ENCODE assay signal across 8 cellular contexts in the genomic region with DNA sequence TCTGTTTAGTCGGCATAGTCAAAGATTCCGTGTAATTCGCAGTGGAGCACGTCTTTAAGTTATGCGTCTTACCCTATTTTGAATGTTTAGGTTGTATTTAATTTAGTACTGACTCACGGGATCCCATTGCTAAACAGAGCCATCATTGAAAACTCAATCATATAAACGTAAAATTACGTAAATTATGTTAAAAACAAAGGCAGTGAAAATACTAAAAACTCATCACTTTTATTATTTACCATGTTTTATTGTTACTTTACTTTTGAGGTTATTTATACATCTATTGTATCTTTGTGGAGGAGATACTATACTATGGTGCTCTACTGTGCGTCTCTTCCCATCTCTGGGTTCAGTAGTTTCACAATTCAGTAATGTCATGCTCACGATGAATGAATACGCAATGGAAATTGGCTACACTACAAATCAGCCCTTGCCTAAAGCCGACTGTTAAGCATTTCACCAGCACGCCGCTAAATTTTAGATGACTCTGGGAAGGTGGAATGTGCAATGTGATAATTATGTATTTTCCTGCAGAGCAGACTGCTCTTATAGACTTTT. TPM values are rescaled to one million over a fixed set of nuclear protein-coding genes. Genes with fewer than 3 reads are reported as not detected.
DNase-seq lines count a peak whose midpoint lies in the region; ATAC-seq and TF ChIP-seq lines count a peak whose summit lies in the region.

No MANE protein-coding gene starts in this region.

- H3K27ac ChIP-seq in Peyer's patch (peak overlapping the region; percentile 90 to 99 (median 97)), cingulate gyrus (ENCODE audit: low read depth, low read length) (peak overlapping the region; percentile 91), right lobe of liver (peak overlapping the region; percentile 93 to 97 (median 97)), temporal lobe (ENCODE audit: low read depth, low read length) (peak overlapping the region; percentile 78)

- 19% methylated on average over 14 of the region's 14 CpGs for WGBS in right lobe of liver (ENCODE audit: insufficient coverage, low coverage, low lambda C conversion rate, missing lambda C conversion rate)

- no peaks in the 10 kb centered on the region for H3K36me3 ChIP-seq in BE2C
- no peaks in the 10 kb centered on the region for H3K36me3 ChIP-seq in H7 (replicated peaks; ENCODE audit: control insufficient read depth, insufficient read depth, low read length)
- no peaks in the 10 kb centered on the region for H3K36me3 ChIP-seq in Peyer's patch
- no peaks in the 10 kb centered on the region for H3K36me3 ChIP-seq in right lobe of liver

- H3K27me3 ChIP-seq in BE2C (no peaks in the 10 kb centered on the region), H7 (ENCODE audit: control insufficient read depth, insufficient read depth, low read length) (no peaks in the 10 kb centered on the region), Peyer's patch (no peaks in the 10 kb centered on the region), right lobe of liver (no peaks in the 10 kb centered on the region)

- ATAC-seq in right lobe of liver (peak; percentile 31 to 48 (median 36)), HG03280 (IDR thresholded peaks at IDR 0.05; ENCODE audit: unreplicated experiment) (no peak)

- no peak for TF ChIP-seq POLR2A in Peyer's patch (IDR thresholded peaks at IDR 0.05)
- peak; percentile 84 for TF ChIP-seq POLR2A in right lobe of liver (IDR thresholded peaks at IDR 0.05)

- H3K4me1 ChIP-seq in BE2C (no peaks in the 10 kb centered on the region), Peyer's patch (peaks cover 0 to 9% (median 0%) of the 10 kb centered on the region in 4 donors), right lobe of liver (no peaks in the 10 kb centered on the region)

- intact Hi-C loops in right lobe of liver (cut with DNase I): no loop called here

- DNase-seq in BE2C (no peak), H7 (no peak), Peyer's patch (no peak), right lobe of liver (no peak), NCI-H2029 treated with DMSO at 0.1 percent for 48 hours (lab: John Stamatoyannopoulos, UW) (no peak)

- H3K4me3 ChIP-seq in BE2C (ENCODE audit: low read depth, low read length) (peak overlapping the region; percentile 83), H7 (ENCODE audit: insufficient read depth, low read depth, low read length) (peak overlapping the region; percentile 68), Peyer's patch (peak overlapping the region; percentile 55 to 73 (median 64)), right lobe of liver (peak overlapping the region; percentile 56 to 62 (median 58))

- H3K9me3 ChIP-seq in BE2C: no peaks in the 10 kb centered on the region
- H3K9me3 ChIP-seq in Peyer's patch: no peaks in the 10 kb centered on the region
- H3K9me3 ChIP-seq in right lobe of liver: no peaks in the 10 kb centered on the region

- TF ChIP-seq CTCF in BE2C (IDR thresholded peaks at IDR 0.05; ENCODE audit: low read depth, low read length) (no peak), Peyer's patch (IDR thresholded peaks at IDR 0.05) (no peak), right lobe of liver (IDR thresholded peaks at IDR 0.05) (peak in 1 of 4 donors; percentile 6)

RNA-seq across cellular contexts. Expression of gene FUNDC2, which starts 0.9 kb away (rescaled TPM):
- 135 TPM for polyA plus RNA-seq in BE2C (2012; ENCODE audit: insufficient read depth, insufficient read length, low read depth)
- 50.0 and 56.0 TPM in 2 replicates for total RNA-seq in H7 (2014; rRNA removed; shearing (Covaris generic))
- total RNA-seq in Peyer's patch (10 to 100 TPM; 20.7 to 41.7 (median 35.1) TPM), right lobe of liver (10 to 100 TPM; 24.2 to 70.5 (median 39.7) TPM), temporal lobe (12.3 TPM)

RNA-seq across cellular contexts. Expression of gene F8, which starts 5.1 kb away (rescaled TPM):
- 1.0 TPM for polyA plus RNA-seq in BE2C (2012; ENCODE audit: insufficient read depth, insufficient read length, low read depth)
- total RNA-seq in H7 (2014; rRNA removed; shearing (Covaris generic)): 1.4 and 2.1 TPM in 2 replicates
- total RNA-seq in Peyer's patch (10 to 100 TPM in 1 of 4 donors, 1 to 10 TPM in 3; 1.5 to 19.8 (median 4.6) TPM), right lobe of liver (10 to 100 TPM; 19.4 to 36.2 (median 26.3) TPM), temporal lobe (4.2 TPM)

RNA-seq across cellular contexts. Expression of gene CMC4, which starts 43.3 kb away (rescaled TPM):
- polyA plus RNA-seq in BE2C (2012; ENCODE audit: insufficient read depth, insufficient read length, low read depth): 0.40 TPM
- 10.0 and 13.4 TPM in 2 replicates for total RNA-seq in H7 (2014; rRNA removed; shearing (Covaris generic))
- total RNA-seq in Peyer's patch (10 to 100 TPM in 2 of 4 donors, 1 to 10 TPM in 2; 3.8 to 20.6 (median 11.8) TPM), right lobe of liver (10 to 100 TPM in 2 of 6 experiments, 1 to 10 TPM in 4; 3.9 to 12.2 (median 7.6) TPM), temporal lobe (4.7 TPM)

RNA-seq across cellular contexts. Expression of gene MTCP1, which starts 43.3 kb away (rescaled TPM):
- polyA plus RNA-seq in BE2C (2012; ENCODE audit: insufficient read depth, insufficient read length, low read depth): 4.2 TPM
- 5.9 and 9.3 TPM in 2 replicates for total RNA-seq in H7 (2014; rRNA removed; shearing (Covaris generic))
- 1 to 10 TPM; 1.2 to 8.3 (median 4.2) TPM for total RNA-seq in Peyer's patch
- 10 to 100 TPM in 4 of 6 experiments, 1 to 10 TPM in 1, under 1 TPM in 1; 0.98 to 26.8 (median 16.6) TPM for total RNA-seq in right lobe of liver
- 4.9 TPM for total RNA-seq in temporal lobe

RNA-seq across cellular contexts. Expression of gene BRCC3, which starts 43.7 kb away (rescaled TPM):
- polyA plus RNA-seq in BE2C (2012; ENCODE audit: insufficient read depth, insufficient read length, low read depth): 12.8 TPM
- total RNA-seq in H7 (2014; rRNA removed; shearing (Covaris generic)): 7.9 and 9.9 TPM in 2 replicates
- total RNA-seq in Peyer's patch (10 to 100 TPM; 14.7 to 24.8 (median 18.6) TPM), right lobe of liver (10 to 100 TPM; 10.1 to 13.4 (median 10.5) TPM), temporal lobe (14.0 TPM)
